In genomic region chr18:67217551-67218166, GRCh38 we compare ENCODE assay signal across 8 cellular contexts.
DNase-seq lines count a peak whose midpoint lies in the region; ATAC-seq and TF ChIP-seq lines count a peak whose summit lies in the region.

No MANE protein-coding gene starts in this region.

- DNase-seq in HuH-7 (ENCODE audit: low spot score) (peak; percentile 12), RPMI8226 (peak; percentile 64), foreskin keratinocyte (peak in 1 of 2 donors; percentile 29), pons (ENCODE audit: low spot score) (peak; percentile 73), NCI-H128 (lab: John Stamatoyannopoulos, UW; ENCODE audit: unreplicated experiment) (no peak)
- DNase-seq in activated effector memory CD4-positive, alpha-beta T cell treated with Interleukin-2 at 50 U/mL for 16 hours = peak; percentile 11

- no peak overlapping the region for H3K4me3 ChIP-seq in DOHH2 (ENCODE audit: low read length)

- H3K4me2 ChIP-seq in DOHH2 (ENCODE audit: low read length) = no peak overlapping the region

- H3K27me3 ChIP-seq in DOHH2 (ENCODE audit: control insufficient read depth, low read length) (no peaks in the 10 kb centered on the region), foreskin keratinocyte (no peaks in the 10 kb centered on the region)

- H3K27ac ChIP-seq in DOHH2 (ENCODE audit: low read depth, low read length) (no peak overlapping the region), foreskin keratinocyte (no peak overlapping the region)

- no peaks in the 10 kb centered on the region for H4K20me1 ChIP-seq in DOHH2 (ENCODE audit: control insufficient read depth, insufficient read depth, low read depth, low read length)

- ATAC-seq in GM21423 (IDR thresholded peaks at IDR 0.05; ENCODE audit: unreplicated experiment) (peak; percentile 94), foreskin keratinocyte (peak; percentile 81)

- no peaks in the 10 kb centered on the region for H3K9me3 ChIP-seq in DOHH2 (ENCODE audit: control insufficient read depth, insufficient read depth, low read length)

- no peaks in the 10 kb centered on the region for H3K36me3 ChIP-seq in DOHH2 (ENCODE audit: control insufficient read depth, low read length)

- no peaks in the 10 kb centered on the region for H3K79me2 ChIP-seq in DOHH2 (ENCODE audit: control insufficient read depth, low read length)

- H3K4me1 ChIP-seq in DOHH2 (ENCODE audit: control insufficient read depth, low read length) = no peaks in the 10 kb centered on the region
- no peaks in the 10 kb centered on the region for H3K4me1 ChIP-seq in foreskin keratinocyte

- no peaks in the 10 kb centered on the region for H3F3A ChIP-seq in DOHH2 (ENCODE audit: control insufficient read depth, insufficient read depth)

- TF ChIP-seq CTCF in DOHH2 (IDR thresholded peaks at IDR 0.05; ENCODE audit: low read depth, low read length, poor library complexity, severe bottlenecking) (peak; percentile 56), foreskin keratinocyte (conservative IDR thresholded peaks at IDR 0.05) (peak; percentile 83)

- no peaks in the 10 kb centered on the region for H3K9me2 ChIP-seq in DOHH2 (replicated peaks; ENCODE audit: control insufficient read depth, low read length)
